ENCODE assay signal across 1 cellular context in the genomic region with DNA sequence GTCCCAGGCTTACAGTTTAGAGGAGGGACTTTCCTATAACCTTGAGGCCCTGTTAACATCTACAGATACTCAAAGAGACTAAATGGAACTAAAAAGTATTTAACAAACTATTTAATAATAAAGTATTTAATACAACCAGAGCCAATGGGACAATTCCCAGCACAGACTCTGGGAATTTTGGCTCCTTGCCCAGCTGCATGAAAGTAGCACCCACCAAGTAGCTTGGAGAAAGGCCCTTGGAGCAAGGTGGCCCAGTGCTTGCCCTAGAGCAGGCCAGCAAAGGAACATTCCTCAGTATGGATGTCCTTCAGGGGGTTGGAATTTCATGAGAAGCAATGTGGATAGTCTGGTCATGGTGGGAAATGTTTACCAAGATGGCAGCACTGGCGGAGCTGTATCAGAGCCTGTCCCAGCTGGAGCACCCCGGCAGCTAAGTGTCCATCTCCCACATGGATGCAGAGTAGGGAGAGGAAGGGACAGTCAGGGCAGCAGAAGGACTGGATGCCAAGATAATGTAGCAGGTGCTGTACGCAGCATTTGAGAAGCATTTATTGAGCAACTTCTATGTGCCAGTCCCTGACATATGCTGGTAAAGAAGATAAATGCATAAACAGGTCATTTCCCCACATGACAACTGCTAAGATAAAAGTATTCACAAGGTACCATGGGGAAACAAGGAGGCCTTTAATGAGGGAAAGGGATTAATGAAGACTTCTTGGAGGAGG.
TF ChIP-seq lines count a peak whose summit lies in the region.

No MANE protein-coding gene starts in this region.

TF ChIP-seq in HEK293, 187 proteins besides CTCF, POLR2A, EP300 and RAD21 (continued from another document):
- TF ChIP-seq, protein P1, sequence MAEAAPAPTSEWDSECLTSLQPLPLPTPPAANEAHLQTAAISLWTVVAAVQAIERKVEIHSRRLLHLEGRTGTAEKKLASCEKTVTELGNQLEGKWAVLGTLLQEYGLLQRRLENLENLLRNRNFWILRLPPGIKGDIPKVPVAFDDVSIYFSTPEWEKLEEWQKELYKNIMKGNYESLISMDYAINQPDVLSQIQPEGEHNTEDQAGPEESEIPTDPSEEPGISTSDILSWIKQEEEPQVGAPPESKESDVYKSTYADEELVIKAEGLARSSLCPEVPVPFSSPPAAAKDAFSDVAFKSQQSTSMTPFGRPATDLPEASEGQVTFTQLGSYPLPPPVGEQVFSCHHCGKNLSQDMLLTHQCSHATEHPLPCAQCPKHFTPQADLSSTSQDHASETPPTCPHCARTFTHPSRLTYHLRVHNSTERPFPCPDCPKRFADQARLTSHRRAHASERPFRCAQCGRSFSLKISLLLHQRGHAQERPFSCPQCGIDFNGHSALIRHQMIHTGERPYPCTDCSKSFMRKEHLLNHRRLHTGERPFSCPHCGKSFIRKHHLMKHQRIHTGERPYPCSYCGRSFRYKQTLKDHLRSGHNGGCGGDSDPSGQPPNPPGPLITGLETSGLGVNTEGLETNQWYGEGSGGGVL (tag by site-specific recombination; IDR thresholded peaks at IDR 0.05), result no peak
TF ChIP-seq in HEK293: peak in this region for 1.
